In genomic region chr5:109410389-109411174, GRCh38 we compare ENCODE assay signal across 8 cellular contexts.
A peak's percentile ranks its signal among the peaks of the same experiment; 100 is the strongest.
DNase-seq lines count a peak whose midpoint lies in the region; ATAC-seq and TF ChIP-seq lines count a peak whose summit lies in the region.

No MANE protein-coding gene starts in this region.

- H3K9me3 ChIP-seq in WERI-Rb-1 (ENCODE audit: severe bottlenecking), result peaks cover 3% of the 10 kb centered on the region

- no peaks in the 10 kb centered on the region for H3K36me3 ChIP-seq in WERI-Rb-1

- TF ChIP-seq CTCF in WERI-Rb-1 (IDR thresholded peaks at IDR 0.05; ENCODE audit: low read depth, low read length), result no peak

- H3K4me3 ChIP-seq in WERI-Rb-1 (ENCODE audit: low read depth, low read length), result peak overlapping the region; percentile 92

- ATAC-seq in GM18861 (IDR thresholded peaks at IDR 0.05; ENCODE audit: unreplicated experiment), result no peak

- peak overlapping the region; percentile 74 for H3K27ac ChIP-seq in WERI-Rb-1
- H3K27ac ChIP-seq in cingulate gyrus (ENCODE audit: low read depth, low read length), result peak overlapping the region; percentile 99

- no peaks in the 10 kb centered on the region for H3K27me3 ChIP-seq in WERI-Rb-1 (ENCODE audit: insufficient read depth, low read depth, severe bottlenecking)

- DNase-seq in GM04503 (ENCODE audit: low read depth) (peak; percentile 37), HCEC 1CT (peak; percentile 87), NCI-H1105 treated with DMSO at 0.1 percent for 48 hours (lab: John Stamatoyannopoulos, UW) (peak; percentile 24), WERI-Rb-1 (peak; percentile 76), kidney glomerular epithelial cell (lab: John Stamatoyannopoulos, UW) (peak; percentile 77)
- DNase-seq in stimulated activated CD4-positive, alpha-beta T cell treated with anti-CD3 and anti-CD28 coated beads, Interleukin-15, amount 100 ng/mL, for 24 hours, result peak; percentile 34

Comparison
In these comparisons a context has a peak if more than half of its experiments do, and no peak if none do; other contexts are left out.
1. DNase-seq: peak in every context shown above with its lines; median percentile 87 in HCEC 1CT; 77 in kidney glomerular epithelial cell; 76 in WERI-Rb-1; 37 in GM04503; 34 in stimulated activated CD4-positive, alpha-beta T cell treated with anti-CD3 and anti-CD28 coated beads, Interleukin-15, amount 100 ng/mL, for 24 hours; 24 in NCI-H1105 treated with DMSO at 0.1 percent for 48 hours.